In the genomic region with DNA sequence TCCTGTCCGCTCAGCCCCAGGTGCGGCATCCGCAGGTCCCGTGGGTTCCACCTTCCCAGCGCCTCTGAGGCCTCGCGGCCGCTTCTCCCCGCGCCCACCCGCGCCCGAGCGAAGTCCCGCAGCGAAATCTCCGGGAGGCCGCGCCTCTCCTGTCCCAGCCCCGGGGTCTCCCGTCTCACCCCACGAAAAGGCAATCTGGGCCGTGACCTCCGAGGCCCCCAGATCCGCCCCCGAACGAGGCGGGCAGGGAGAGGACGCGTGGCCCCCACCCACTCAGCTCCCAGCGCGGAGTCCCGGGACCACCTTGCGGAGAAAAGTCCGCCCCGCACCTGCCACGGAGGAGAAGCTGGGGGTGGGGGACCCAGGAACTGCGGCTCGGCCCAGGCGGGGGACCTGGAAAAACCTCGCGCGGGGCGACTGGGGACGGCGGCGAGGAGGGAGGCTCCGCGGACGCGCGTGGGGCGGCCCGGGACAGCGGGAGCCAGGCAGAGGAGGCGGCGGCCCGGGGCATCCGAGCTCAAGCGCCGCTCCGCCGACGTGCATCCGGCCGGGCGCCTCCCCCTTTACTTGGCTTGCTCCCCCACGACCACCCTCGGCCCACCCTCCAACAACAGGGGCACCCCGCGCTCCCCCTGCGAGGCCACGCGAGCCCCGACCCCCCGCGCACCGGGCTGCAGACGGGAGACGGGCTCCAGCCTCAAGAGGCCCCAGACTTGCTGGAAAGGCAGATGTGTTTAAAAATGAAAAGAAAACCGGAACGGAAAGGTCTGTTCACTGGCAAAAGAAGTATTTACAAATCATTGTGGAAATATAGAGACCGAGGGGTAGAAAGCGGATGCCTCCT, we compare ENCODE assay signal across 9 cellular contexts. TPM values are rescaled to one million over a fixed set of nuclear protein-coding genes. Genes with fewer than 3 reads are reported as not detected.
DNase-seq lines count a peak whose midpoint lies in the region; ATAC-seq, FAIRE-seq and TF ChIP-seq lines count a peak whose summit lies in the region.
"Had no signal": no experiment of that assay in that cellular context is flagged by ENCODE, and none has a peak within 500 bp of the region (broad histone marks: within the 10 kb centered on the region; RNA-seq: fewer than 3 reads in every experiment).

No MANE protein-coding gene starts in this region.

- peaks cover 31% of the 10 kb centered on the region for H3K27me3 Mint-ChIP-seq in activated naive CD4-positive, alpha-beta T cell treated with anti-CD3 and anti-CD28 coated beads for 36 hours (ENCODE audit: low read depth)

- H3K27ac ChIP-seq in transverse colon: peak overlapping the region; percentile 70 to 85 (median 76)

- peaks cover 5 to 58% (median 44%) of the 10 kb centered on the region in 4 donors for H3K4me1 ChIP-seq in transverse colon

- no peaks in the 10 kb centered on the region for H3K9me3 ChIP-seq in transverse colon

- in situ Hi-C loops in transverse colon (cut with MboI; ENCODE audit: low pct_ligation_motif_present in 1 of 4, low pct_unique_long_range_greater_than_20kb in 1 of 4, low sequenced_read_pairs in 3 of 4): no loop called here

- no peaks in the 10 kb centered on the region for H3K36me3 Mint-ChIP-seq in activated naive CD4-positive, alpha-beta T cell treated with anti-CD3 and anti-CD28 coated beads for 36 hours (ENCODE audit: low read depth)
- no peaks in the 10 kb centered on the region for H3K36me3 Mint-ChIP-seq in activated naive CD4-positive, alpha-beta T cell treated with anti-CD3 and anti-CD28 coated beads, Interleukin-2, amount 50 U/mL, for 72 hours
- H3K36me3 Mint-ChIP-seq: CD14-positive monocyte had no signal

- intact Hi-C loops in activated naive CD4-positive, alpha-beta T cell treated with anti-CD3 and anti-CD28 coated beads for 36 hours (cut with micrococcal nuclease): no loop called here
- intact Hi-C loops in transverse colon (cut with DNase I; ENCODE audit: low total_unique reads): no loop called here

- POLR2A ChIA-PET in HEK293T (lab: Yijun Ruan, JAX): no interaction called here

- H3K4me1 Mint-ChIP-seq in activated naive CD4-positive, alpha-beta T cell treated with anti-CD3 and anti-CD28 coated beads for 36 hours (ENCODE audit: low read depth): peaks cover 15% of the 10 kb centered on the region

- no peak overlapping the region for H3K27ac Mint-ChIP-seq in activated naive CD4-positive, alpha-beta T cell treated with anti-CD3 and anti-CD28 coated beads for 36 hours
- no peak overlapping the region for H3K27ac Mint-ChIP-seq in activated naive CD4-positive, alpha-beta T cell treated with anti-CD3 and anti-CD28 coated beads, Interleukin-2, amount 50 U/mL, for 72 hours
- H3K27ac Mint-ChIP-seq: CD14-positive monocyte had no signal

- H3K27me3 ChIP-seq in bronchial epithelial cell (ENCODE audit: control insufficient read depth, insufficient read depth, low read length): no peaks in the 10 kb centered on the region
- H3K27me3 ChIP-seq in transverse colon: peaks cover 12% of the 10 kb centered on the region

- H3K9me3 Mint-ChIP-seq in activated naive CD4-positive, alpha-beta T cell treated with anti-CD3 and anti-CD28 coated beads for 36 hours: no peaks in the 10 kb centered on the region
- H3K9me3 Mint-ChIP-seq in activated naive CD4-positive, alpha-beta T cell treated with anti-CD3 and anti-CD28 coated beads, Interleukin-2, amount 50 U/mL, for 72 hours: no peaks in the 10 kb centered on the region

- CTCF ChIA-PET in activated naive CD4-positive, alpha-beta T cell treated with anti-CD3 and anti-CD28 coated beads for 36 hours (lab: Charles Lee): no interaction called here
- CTCF ChIA-PET in HEK293T (lab: Yijun Ruan, JAX): no interaction called here

- no peak for TF ChIP-seq POLR2A in transverse colon (IDR thresholded peaks at IDR 0.05)

- TF ChIP-seq EP300 in transverse colon (IDR thresholded peaks at IDR 0.05; ENCODE audit: low read depth): no peak

- no peak for FAIRE-seq in bronchial epithelial cell (lab: Jason Lieb, UNC)

- H3K4me3 Mint-ChIP-seq in activated naive CD4-positive, alpha-beta T cell treated with anti-CD3 and anti-CD28 coated beads for 36 hours: peak overlapping the region; percentile 41

- 77 to 80% methylated on average over 1 to 77 of the region's 84 CpGs for WGBS in transverse colon (ENCODE audit: low coverage in 1 of 2), 2 donors

- ATAC-seq in activated naive CD4-positive, alpha-beta T cell treated with anti-CD3 and anti-CD28 coated beads, Interleukin-2, amount 50 U/mL, for 72 hours: no peak
- no peak for ATAC-seq in GM19397 (IDR thresholded peaks at IDR 0.05; ENCODE audit: unreplicated experiment)
- no peak for ATAC-seq in GM18909 (IDR thresholded peaks at IDR 0.05; ENCODE audit: poor library complexity, unreplicated experiment)

- no peak for DNase-seq in activated naive CD4-positive, alpha-beta T cell treated with anti-CD3 and anti-CD28 coated beads for 36 hours
- DNase-seq in activated naive CD4-positive, alpha-beta T cell treated with anti-CD3 and anti-CD28 coated beads, Interleukin-2, amount 50 U/mL, for 72 hours (ENCODE audit: low spot score in 2 of 2): no peak
- no peak for DNase-seq in bronchial epithelial cell (ENCODE audit: low read depth)
- peak; percentile 10 to 15 for DNase-seq in lung microvascular endothelial cell (ENCODE audit: low read depth in 2 of 2)
- DNase-seq in transverse colon: no peak
- no peak for DNase-seq in HEK293T (ENCODE audit: extremely low spot score)

- H3K36me3 ChIP-seq in bronchial epithelial cell (ENCODE audit: control insufficient read depth, insufficient read depth, low read length): no peaks in the 10 kb centered on the region
- no peaks in the 10 kb centered on the region for H3K36me3 ChIP-seq in transverse colon

- TF ChIP-seq CTCF in bronchial epithelial cell (IDR thresholded peaks at IDR 0.05; ENCODE audit: insufficient read depth, low read length, severe bottlenecking): no peak
- no peak for TF ChIP-seq CTCF in transverse colon (IDR thresholded peaks at IDR 0.05)

- H3K4me3 ChIP-seq in bronchial epithelial cell (ENCODE audit: low read depth, low read length) (peak overlapping the region; percentile 8), transverse colon (peak overlapping the region in 3 of 4 donors; percentile 23 to 47 (median 31))

TF ChIP-seq in HEK293T, 16 proteins besides CTCF, POLR2A, EP300 and RAD21:
- no peak for TF ChIP-seq ARNT (IDR thresholded peaks at IDR 0.05)
- TF ChIP-seq TARDBP (IDR thresholded peaks at IDR 0.05): no peak
- no peak for TF ChIP-seq ELF4 (IDR thresholded peaks at IDR 0.05)
- no peak for TF ChIP-seq NFRKB (IDR thresholded peaks at IDR 0.05)
- TF ChIP-seq, protein P1, sequence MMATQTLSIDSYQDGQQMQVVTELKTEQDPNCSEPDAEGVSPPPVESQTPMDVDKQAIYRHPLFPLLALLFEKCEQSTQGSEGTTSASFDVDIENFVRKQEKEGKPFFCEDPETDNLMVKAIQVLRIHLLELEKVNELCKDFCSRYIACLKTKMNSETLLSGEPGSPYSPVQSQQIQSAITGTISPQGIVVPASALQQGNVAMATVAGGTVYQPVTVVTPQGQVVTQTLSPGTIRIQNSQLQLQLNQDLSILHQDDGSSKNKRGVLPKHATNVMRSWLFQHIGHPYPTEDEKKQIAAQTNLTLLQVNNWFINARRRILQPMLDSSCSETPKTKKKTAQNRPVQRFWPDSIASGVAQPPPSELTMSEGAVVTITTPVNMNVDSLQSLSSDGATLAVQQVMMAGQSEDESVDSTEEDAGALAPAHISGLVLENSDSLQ (IDR thresholded peaks at IDR 0.05): no peak
- no peak for TF ChIP-seq LEF1 (IDR thresholded peaks at IDR 0.05; ENCODE audit: borderline replicate concordance)
- TF ChIP-seq CTBP1 (IDR thresholded peaks at IDR 0.05; ENCODE audit: borderline replicate concordance): no peak
- TF ChIP-seq SUZ12 (IDR thresholded peaks at IDR 0.05): no peak
- TF ChIP-seq FOXM1 (IDR thresholded peaks at IDR 0.05; ENCODE audit: borderline replicate concordance): no peak
- TF ChIP-seq L3MBTL2 (conservative IDR thresholded peaks at IDR 0.05): no peak
- no peak for TF ChIP-seq ZNF384 (IDR thresholded peaks at IDR 0.05)
- TF ChIP-seq FOXK2 (IDR thresholded peaks at IDR 0.05): no peak
TF ChIP-seq in HEK293T: peak in this region for 0.

RNA-seq across cellular contexts. Expression of gene RNF32, which starts 33.0 kb away (rescaled TPM):
- total RNA-seq in activated naive CD4-positive, alpha-beta T cell treated with anti-CD3 and anti-CD28 coated beads for 36 hours: under 1 TPM; 0.31 to 0.64 TPM
- total RNA-seq in activated naive CD4-positive, alpha-beta T cell treated with anti-CD3 and anti-CD28 coated beads, Interleukin-2, amount 50 U/mL, for 72 hours: 1 to 10 TPM in 1 of 2 donors, not detected in 1; 1.8 TPM
- total RNA-seq in bronchial epithelial cell: 1.3 and 1.8 TPM in 2 replicates
- 0.20 and 0.44 TPM in 2 replicates for total RNA-seq in lung microvascular endothelial cell
- 1 to 10 TPM; 1.1 to 3.0 (median 2.0) TPM for total RNA-seq in transverse colon

Comparison
In these comparisons a context has a peak if more than half of its experiments do, and no peak if none do; other contexts are left out.
1. DNase-seq: peak in lung microvascular endothelial cell (2 of 2); none in activated naive CD4-positive, alpha-beta T cell treated with anti-CD3 and anti-CD28 coated beads for 36 hours (single experiment), activated naive CD4-positive, alpha-beta T cell treated with anti-CD3 and anti-CD28 coated beads, Interleukin-2, amount 50 U/mL, for 72 hours (0 of 2), bronchial epithelial cell (single experiment), transverse colon (single experiment) and HEK293T (single experiment).